1 cellular context compared by ENCODE assay signal in the genomic region with DNA sequence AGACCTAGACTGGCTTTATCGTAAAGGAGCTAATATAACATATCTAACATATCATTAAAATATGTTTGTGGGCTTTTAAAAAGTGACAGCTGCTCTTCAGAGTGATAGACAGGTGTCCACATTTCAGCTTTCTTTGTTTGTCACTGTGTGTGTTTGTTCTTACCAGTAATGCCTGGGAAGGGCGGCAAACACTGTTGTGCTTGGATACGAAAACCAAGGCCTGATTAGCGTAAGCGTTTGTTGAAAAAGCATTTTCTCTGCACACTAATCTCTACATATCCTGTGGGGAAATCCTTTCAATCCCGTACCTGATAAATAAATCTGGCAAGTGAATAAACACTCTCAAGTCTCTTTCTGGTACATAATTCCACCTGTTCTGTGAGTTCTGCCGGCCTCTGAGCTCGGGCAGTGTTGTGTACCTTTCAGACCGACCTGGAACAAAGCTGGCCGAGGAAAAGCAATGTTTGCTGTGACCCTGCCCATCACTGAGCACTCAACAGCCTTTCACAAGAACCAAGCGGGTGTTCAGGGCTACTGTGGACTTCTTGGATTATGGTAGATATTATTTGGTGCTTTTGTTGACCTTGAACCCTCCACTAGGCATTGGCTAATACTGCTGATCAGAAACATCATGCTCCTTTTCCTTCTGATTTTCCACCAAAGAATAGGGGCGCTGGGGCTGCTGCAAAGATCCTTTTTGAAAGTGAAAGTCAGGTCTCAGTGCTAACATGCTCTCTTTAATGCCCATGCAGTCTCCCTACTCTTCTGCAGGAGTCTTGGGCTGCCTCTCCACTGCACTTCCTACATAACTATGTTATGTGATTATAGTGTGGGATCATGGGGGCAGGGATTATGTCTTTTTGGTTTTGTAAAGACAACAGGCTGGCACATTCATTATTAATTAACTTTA.
TF ChIP-seq lines count a peak whose summit lies in the region.

No MANE protein-coding gene starts in this region.

TF ChIP-seq in IMR-90, 13 proteins besides CTCF, POLR2A, EP300 and RAD21:
- no peak for TF ChIP-seq MXI1 (IDR thresholded peaks at IDR 0.05; ENCODE audit: borderline replicate concordance, low read depth, low read length)
- no peak for TF ChIP-seq RFX5 (IDR thresholded peaks at IDR 0.05; ENCODE audit: low read depth, low read length)
